13 cellular contexts compared by ENCODE assay signal in genomic region chr5:173765030-173765644, GRCh38.
DNase-seq lines count a peak whose midpoint lies in the region; ATAC-seq, FAIRE-seq and TF ChIP-seq lines count a peak whose summit lies in the region.
"Had no signal": no experiment of that assay in that cellular context is flagged by ENCODE, and none has a peak within 500 bp of the region (broad histone marks: within the 10 kb centered on the region; RNA-seq: fewer than 3 reads in every experiment).

No MANE protein-coding gene starts in this region.

- H2BK120ac ChIP-seq in trophoblast cell (ENCODE audit: insufficient read depth, low read length, poor library complexity) = peak overlapping the region; percentile 5

- no peak overlapping the region for H2AK5ac ChIP-seq in trophoblast cell (ENCODE audit: low read length)

- peak overlapping the region; percentile 19 for H2BK12ac ChIP-seq in trophoblast cell (ENCODE audit: low read length)

- H3K27ac ChIP-seq in A549 (peak overlapping the region; percentile 92 to 93), RWPE1 (peak overlapping the region; percentile 87), esophagus squamous epithelium (peak overlapping the region; percentile 66 to 83 (median 80)), trophoblast cell (ENCODE audit: low read depth, low read length) (peak overlapping the region; percentile 82)

- H3K79me1 ChIP-seq in trophoblast cell (ENCODE audit: low read length) = peaks cover 13% of the 10 kb centered on the region

- no peak overlapping the region for H3K9ac ChIP-seq in trophoblast cell (ENCODE audit: low read length)

- FAIRE-seq in A549 (lab: Jason Lieb, UNC) = no peak
- FAIRE-seq: GM12891 had no signal

- no peaks in the 10 kb centered on the region for H3K27me3 ChIP-seq in esophagus squamous epithelium
- no peaks in the 10 kb centered on the region for H3K27me3 ChIP-seq in trophoblast cell (ENCODE audit: insufficient read depth, low read length)

- peak overlapping the region; percentile 18 for H2BK5ac ChIP-seq in trophoblast cell (ENCODE audit: low read depth, low read length, poor library complexity)

- H3K4me2 ChIP-seq in A549 (peak overlapping the region; percentile 56), trophoblast cell (ENCODE audit: low read length) (no peak overlapping the region)

- H3K18ac ChIP-seq in trophoblast cell (ENCODE audit: low read length) = no peak overlapping the region

- H3K4ac ChIP-seq in trophoblast cell (ENCODE audit: low read depth, low read length) = no peak overlapping the region

- no peak for TF ChIP-seq CTCF in A549 (IDR thresholded peaks at IDR 0.05)
- no peak for TF ChIP-seq CTCF in RWPE1 (conservative IDR thresholded peaks at IDR 0.05; ENCODE audit: low read depth)
- TF ChIP-seq CTCF in esophagus squamous epithelium (IDR thresholded peaks at IDR 0.05) = no peak

- H3K23ac ChIP-seq in trophoblast cell (ENCODE audit: low read length) = no peak overlapping the region

- H3K4me1 ChIP-seq in A549 (peaks cover 53% of the 10 kb centered on the region), esophagus squamous epithelium (peaks cover 14 to 44% (median 21%) of the 10 kb centered on the region in 3 donors), trophoblast cell (ENCODE audit: control insufficient read depth in 1 of 2, insufficient read depth in 2 of 2, low read length in 2 of 2) (peaks cover 15 to 25% of the 10 kb centered on the region in 2 experiments)

- H4K91ac ChIP-seq in trophoblast cell (ENCODE audit: low read depth, low read length) = no peak overlapping the region

- intact Hi-C loops in esophagus squamous epithelium (cut with DNase I) (no loop called here), head of caudate nucleus (cut with DNase I) (loop anchor here (10.0 kb wide), 2 partner anchors 90 to 130 kb away; no protein-coding TSS in a partner anchor)

- no peak for TF ChIP-seq RAD21 in A549 (conservative IDR thresholded peaks at IDR 0.05 in 1 of 2, IDR thresholded peaks at IDR 0.05 in 1 of 2)

- no peak for DNase-seq in A549 (ENCODE audit: low read depth in 1 of 2, low spot score in 1 of 2)
- no peak for DNase-seq in RWPE1 (ENCODE audit: low spot score)
- DNase-seq in esophagus squamous epithelium (lab: John Stamatoyannopoulos, UW) = no peak
- DNase-seq in trophoblast cell = peak; percentile 70 to 80
- DNase-seq in head of caudate nucleus = no peak
- no peak for DNase-seq in superior temporal gyrus (ENCODE audit: extremely low spot score)
- DNase-seq in HuH-7 (ENCODE audit: low spot score) = no peak
- DNase-seq in D341Med (ENCODE audit: low spot score) = no peak
- DNase-seq: activated effector memory CD4-positive, alpha-beta T cell treated with anti-CD3 and anti-CD28 coated beads, Interleukin-2, amount 50 U/mL, for 16 hours; DND-41; occipital lobe; T-helper 17 cell had no signal

- POLR2A ChIA-PET in A549 (lab: Yijun Ruan, JAX) (interaction anchor here (1.0 to 2.1 kb wide), 9 partner anchors 37 to 204 kb away, joined by 3 to 14 read pairs (median 6); partner anchors contain the start of gene CPEB4), RWPE1 (lab: Yijun Ruan, JAX; ENCODE audit: low non-redundant PET) (no interaction called here)

- no peak overlapping the region for H4K8ac ChIP-seq in trophoblast cell (ENCODE audit: low read depth, low read length)

- H3K9me3 ChIP-seq in A549 (no peaks in the 10 kb centered on the region), esophagus squamous epithelium (no peaks in the 10 kb centered on the region), trophoblast cell (ENCODE audit: insufficient read depth, low read depth, low read length) (no peaks in the 10 kb centered on the region)

- WGBS in A549 (ENCODE audit: missing lambda C conversion rate) = 82% methylated on average over 9 of the region's 9 CpGs
- 72% methylated on average over 9 of the region's 9 CpGs for WGBS in esophagus squamous epithelium, 2 donors
- WGBS in trophoblast cell (ENCODE audit: extremely low coverage, insufficient coverage, insufficient read length) = no CpG with 5 or more reads among the region's 9 CpGs

- no peaks in the 10 kb centered on the region for H3K79me2 ChIP-seq in trophoblast cell (ENCODE audit: control insufficient read depth, insufficient read depth, low read length, poor library complexity)

- ATAC-seq in A549 = no peak
- ATAC-seq: T-helper 17 cell had no signal

- H4K12ac ChIP-seq in trophoblast cell (ENCODE audit: low read depth, low read length) = no peak overlapping the region

- H3K36me3 ChIP-seq in esophagus squamous epithelium = no peaks in the 10 kb centered on the region
- H3K36me3 ChIP-seq in trophoblast cell (ENCODE audit: control insufficient read depth in 1 of 2, insufficient read depth in 2 of 2, low read length in 2 of 2) = no peaks in the 10 kb centered on the region

- H3K4me3 ChIP-seq in A549 (no peak overlapping the region), esophagus squamous epithelium (no peak overlapping the region), trophoblast cell (ENCODE audit: low read depth, low read length) (no peak overlapping the region)

- H2AFZ ChIP-seq in trophoblast cell (ENCODE audit: insufficient read depth, low read length, poor library complexity) = no peak overlapping the region

- CTCF ChIA-PET in A549 (lab: Yijun Ruan, JAX) = interaction anchor here (0.8 to 1.5 kb wide), 5 partner anchors 10 to 197 kb away, joined by 3 to 7 read pairs (median 3); no protein-coding TSS in a partner anchor
- CTCF ChIA-PET in RWPE1 (lab: Yijun Ruan, JAX) = interaction anchor here (0.7 kb wide), 1 partner anchor 35 kb away, joined by 3 read pairs; no protein-coding TSS in a partner anchor

- no peak for TF ChIP-seq POLR2A in A549 (IDR thresholded peaks at IDR 0.05; ENCODE audit: low read length)
- TF ChIP-seq POLR2A in esophagus squamous epithelium (IDR thresholded peaks at IDR 0.05) = no peak

- no peak overlapping the region for H3K14ac ChIP-seq in trophoblast cell (ENCODE audit: low read length)

- TF ChIP-seq EP300 in A549 (IDR thresholded peaks at IDR 0.05) = no peak

TF ChIP-seq in A549, 52 proteins besides CTCF, POLR2A, EP300 and RAD21:
- TF ChIP-seq HOXB13 (CRISPR knock-in tag; IDR thresholded peaks at IDR 0.05; ENCODE audit: low read depth) (0 out of 2 replicates have a peak, but pooled peaks have one; percentile 20), HES2 (IDR thresholded peaks at IDR 0.05) (no peak)

Comparison
In these comparisons a context has a peak if more than half of its experiments do, and no peak if none do; other contexts are left out.
1. DNase-seq: peak in trophoblast cell (2 of 2); none in A549 (0 of 2), RWPE1 (single experiment), esophagus squamous epithelium (single experiment), head of caudate nucleus (0 of 42), superior temporal gyrus (single experiment), HuH-7 (single experiment) and D341Med (single experiment).
2. Peak in every context shown above with its lines, with median percentiles within 50 percentile points of each other: H3K27ac ChIP-seq.